Comparison of ENCODE assay signal across 12 cellular contexts in the genomic region with DNA sequence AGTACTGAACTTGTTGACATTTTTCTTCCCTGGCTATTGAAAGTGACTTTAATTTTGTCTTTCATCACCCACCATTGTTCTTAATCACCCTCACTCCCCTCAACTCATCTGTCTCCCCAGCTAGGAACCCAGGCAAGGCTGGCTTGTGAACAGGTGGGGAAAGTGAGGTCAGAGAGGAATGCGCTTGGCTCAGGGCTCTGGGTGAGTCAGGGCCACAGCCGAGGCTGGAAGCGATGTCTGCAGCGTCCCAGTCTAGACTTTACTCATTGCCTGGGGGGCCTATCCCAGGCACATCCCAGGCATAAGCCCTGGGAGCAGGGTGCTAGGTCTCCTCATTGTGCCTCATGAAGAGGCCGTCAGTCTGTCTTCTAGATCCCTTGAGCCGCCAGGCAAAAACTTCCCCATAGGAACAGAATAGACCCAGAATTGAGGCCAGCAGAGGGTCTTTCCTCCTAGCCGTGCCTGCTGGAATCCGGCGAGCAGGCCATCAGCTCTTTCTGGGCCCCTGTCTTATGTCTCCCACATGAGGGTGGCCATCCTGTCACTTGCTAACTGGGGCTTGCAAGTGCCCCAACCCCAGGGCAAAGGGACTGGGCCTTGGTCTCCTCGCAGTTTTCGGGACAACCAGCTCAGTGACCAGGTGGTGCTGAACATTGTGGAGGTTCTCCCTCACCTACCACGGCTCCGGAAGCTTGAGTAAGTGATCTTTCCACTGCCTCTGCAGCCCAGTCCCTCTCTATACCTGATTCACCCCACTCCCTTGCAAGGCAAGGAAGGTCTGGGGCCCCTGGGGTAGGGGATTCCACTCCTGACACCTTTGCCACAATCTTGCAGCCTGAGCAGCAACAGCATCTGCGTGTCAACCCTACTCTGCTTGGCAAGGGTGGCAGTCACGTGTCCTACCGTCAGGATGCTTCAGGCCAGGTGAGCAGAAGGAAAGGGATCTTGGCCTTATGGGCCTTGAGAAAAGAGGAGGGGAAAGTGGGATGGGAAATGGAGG. TPM values are rescaled to one million over a fixed set of nuclear protein-coding genes. Genes with fewer than 3 reads are reported as not detected.
A peak's percentile ranks its signal among the peaks of the same experiment; 100 is the strongest.
DNase-seq lines count a peak whose midpoint lies in the region; TF ChIP-seq lines count a peak whose summit lies in the region.
"Had no signal": no experiment of that assay in that cellular context is flagged by ENCODE, and none has a peak within 500 bp of the region (broad histone marks: within the 10 kb centered on the region; RNA-seq: fewer than 3 reads in every experiment).

No MANE protein-coding gene starts in this region.

- no peaks in the 10 kb centered on the region for H3K27me3 ChIP-seq in kidney epithelial cell (ENCODE audit: control insufficient read depth, insufficient read depth, low read length)

- intact Hi-C loops in activated T-helper 1 cell treated with anti-CD3 and anti-CD28 coated beads, Interleukin-12 subunit alpha, Interleukin-12 subunit beta, Interleukin-2, Interleukin-4 antibody, amounts not matched to agents 30 ng/mL and 10 ng/mL and 1 ng/mL, durations not matched to agents 14 hours and 24 hours and 36 hours (cut with micrococcal nuclease) = no loop called here

- H3K4me3 Mint-ChIP-seq in activated T-helper 1 cell treated with anti-CD3 and anti-CD28 coated beads, Interleukin-12 subunit alpha, Interleukin-12 subunit beta, Interleukin-2, Interleukin-4 antibody, amounts not matched to agents 30 ng/mL and 10 ng/mL and 1 ng/mL, durations not matched to agents 14 hours and 24 hours and 36 hours = no peak overlapping the region
- H3K4me3 Mint-ChIP-seq: IgD-negative memory B cell had no signal

- TF ChIP-seq CTCF in kidney epithelial cell (IDR thresholded peaks at IDR 0.05; ENCODE audit: insufficient read depth, low read length, poor library complexity, severe bottlenecking) = no peak

- peaks cover 69% of the 10 kb centered on the region for H3K36me3 Mint-ChIP-seq in activated T-helper 1 cell treated with anti-CD3 and anti-CD28 coated beads, Interleukin-12 subunit alpha, Interleukin-12 subunit beta, Interleukin-2, Interleukin-4 antibody, amounts not matched to agents 30 ng/mL and 10 ng/mL and 1 ng/mL, durations not matched to agents 14 hours and 24 hours and 36 hours (ENCODE audit: low read depth)

- no peaks in the 10 kb centered on the region for H3K36me3 ChIP-seq in kidney epithelial cell (ENCODE audit: control insufficient read depth, insufficient read depth, low read length)

- no peak overlapping the region for H3K4me3 ChIP-seq in kidney epithelial cell (ENCODE audit: low read depth, low read length)

- peaks cover 74% of the 10 kb centered on the region for H3K4me1 Mint-ChIP-seq in activated T-helper 1 cell treated with anti-CD3 and anti-CD28 coated beads, Interleukin-12 subunit alpha, Interleukin-12 subunit beta, Interleukin-2, Interleukin-4 antibody, amounts not matched to agents 30 ng/mL and 10 ng/mL and 1 ng/mL, durations not matched to agents 14 hours and 24 hours and 36 hours (ENCODE audit: low read depth)

- peak overlapping the region; percentile 40 for H3K27ac Mint-ChIP-seq in activated T-helper 1 cell treated with anti-CD3 and anti-CD28 coated beads, Interleukin-12 subunit alpha, Interleukin-12 subunit beta, Interleukin-2, Interleukin-4 antibody, amounts not matched to agents 30 ng/mL and 10 ng/mL and 1 ng/mL, durations not matched to agents 14 hours and 24 hours and 36 hours

- no peaks in the 10 kb centered on the region for H3K27me3 Mint-ChIP-seq in activated T-helper 1 cell treated with anti-CD3 and anti-CD28 coated beads, Interleukin-12 subunit alpha, Interleukin-12 subunit beta, Interleukin-2, Interleukin-4 antibody, amounts not matched to agents 30 ng/mL and 10 ng/mL and 1 ng/mL, durations not matched to agents 14 hours and 24 hours and 36 hours (ENCODE audit: insufficient read depth)
- H3K27me3 Mint-ChIP-seq: IgD-negative memory B cell had no signal

- H3K9me3 Mint-ChIP-seq in activated T-helper 1 cell treated with anti-CD3 and anti-CD28 coated beads, Interleukin-12 subunit alpha, Interleukin-12 subunit beta, Interleukin-2, Interleukin-4 antibody, amounts not matched to agents 30 ng/mL and 10 ng/mL and 1 ng/mL, durations not matched to agents 14 hours and 24 hours and 36 hours = no peaks in the 10 kb centered on the region

- peak; percentile 48 for DNase-seq in AG08395 (ENCODE audit: low spot score)
- peak; percentile 87 for DNase-seq in ELR (ENCODE audit: low read depth)
- no peak for DNase-seq in activated T-helper 1 cell treated with anti-CD3 and anti-CD28 coated beads, Interleukin-12 subunit alpha, Interleukin-12 subunit beta, Interleukin-2, Interleukin-4 antibody, amounts not matched to agents 30 ng/mL and 10 ng/mL and 1 ng/mL, durations not matched to agents 14 hours and 24 hours and 36 hours (ENCODE audit: low spot score)
- peak; percentile 67 for DNase-seq in kidney epithelial cell (ENCODE audit: low read depth)
- no peak for DNase-seq in stimulated activated CD4-positive, alpha-beta T cell treated with anti-CD3 and anti-CD28 coated beads, Interleukin-4, amount 100 ng/mL, for 4 hours
- no peak for DNase-seq in NCI-H2029 treated with DMSO at 0.1 percent for 48 hours (lab: John Stamatoyannopoulos, UW)
- no peak for DNase-seq in NCI-H2107 (lab: John Stamatoyannopoulos, UW)
- no peak for DNase-seq in retina
- DNase-seq: foreskin melanocyte, left colon, NCI-H1930 had no signal

RNA-seq across cellular contexts. Expression of a gene that starts 40.1 kb away (rescaled TPM):
- 164 and 175 TPM in 2 replicates for total RNA-seq in activated T-helper 1 cell treated with anti-CD3 and anti-CD28 coated beads, Interleukin-12 subunit alpha, Interleukin-12 subunit beta, Interleukin-2, Interleukin-4 antibody, amounts not matched to agents 30 ng/mL and 10 ng/mL and 1 ng/mL, durations not matched to agents 14 hours and 24 hours and 36 hours
- 7.7 and 14.1 TPM in 2 replicates for total RNA-seq in kidney epithelial cell

Comparison
In these comparisons a context has a peak if more than half of its experiments do, and no peak if none do; other contexts are left out.
1. DNase-seq: peak in AG08395 (single experiment), ELR (single experiment) and kidney epithelial cell (single experiment); none in activated T-helper 1 cell treated with anti-CD3 and anti-CD28 coated beads, Interleukin-12 subunit alpha, Interleukin-12 subunit beta, Interleukin-2, Interleukin-4 antibody, amounts not matched to agents 30 ng/mL and 10 ng/mL and 1 ng/mL, durations not matched to agents 14 hours and 24 hours and 36 hours (single experiment), stimulated activated CD4-positive, alpha-beta T cell treated with anti-CD3 and anti-CD28 coated beads, Interleukin-4, amount 100 ng/mL, for 4 hours (0 of 2), NCI-H2029 treated with DMSO at 0.1 percent for 48 hours (single experiment), NCI-H2107 (single experiment) and retina (single experiment).
2. RNA of a gene that starts 40.1 kb away (total RNA-seq): 164 to 175 TPM in activated T-helper 1 cell treated with anti-CD3 and anti-CD28 coated beads, Interleukin-12 subunit alpha, Interleukin-12 subunit beta, Interleukin-2, Interleukin-4 antibody, amounts not matched to agents 30 ng/mL and 10 ng/mL and 1 ng/mL, durations not matched to agents 14 hours and 24 hours and 36 hours; 7.7 to 14.1 TPM in kidney epithelial cell; every median in the first group is over 10 times any median in the second.